Comparison of ENCODE assay signal across 12 cellular contexts in genomic region chr4:168766537-168767316, GRCh38.
DNase-seq lines count a peak whose midpoint lies in the region; ATAC-seq, FAIRE-seq and TF ChIP-seq lines count a peak whose summit lies in the region.
"Had no signal": no experiment of that assay in that cellular context is flagged by ENCODE, and none has a peak within 500 bp of the region (broad histone marks: within the 10 kb centered on the region; RNA-seq: fewer than 3 reads in every experiment).

No MANE protein-coding gene starts in this region.

- no peaks in the 10 kb centered on the region for H3K36me3 Mint-ChIP-seq in activated CD4-positive, alpha-beta T cell treated with anti-CD3 and anti-CD28 coated beads, Interleukin-2, amount 10 ng/mL, durations not matched to agents 7 days and 5 days (ENCODE audit: low read depth)

- POLR2A ChIA-PET in activated CD4-positive, alpha-beta T cell treated with anti-CD3 and anti-CD28 coated beads, Interleukin-2, amount 10 ng/mL, durations not matched to agents 7 days and 5 days (lab: Charles Lee) = no interaction called here

- H3K36me3 ChIP-seq in esophagus squamous epithelium = no peaks in the 10 kb centered on the region

- no peak overlapping the region for H3K4me3 ChIP-seq in esophagus squamous epithelium

- peaks cover 13 to 61% (median 26%) of the 10 kb centered on the region in 3 donors for H3K4me1 ChIP-seq in esophagus squamous epithelium

- H3K27ac ChIP-seq in esophagus squamous epithelium = peak overlapping the region; percentile 50 to 81 (median 73)

- no peak for ATAC-seq in HG03378 (IDR thresholded peaks at IDR 0.05; ENCODE audit: unreplicated experiment)
- ATAC-seq: activated CD8-positive, alpha-beta T cell treated with anti-CD3 and anti-CD28 coated beads, Interleukin-2, amount 10 ng/mL, durations not matched to agents 7 days and 5 days; activated naive CD8-positive, alpha-beta T cell treated with anti-CD3 and anti-CD28 coated beads, Interleukin-2, amount 50 U/mL, for 24 hours had no signal

- no peak for TF ChIP-seq CTCF in esophagus squamous epithelium (IDR thresholded peaks at IDR 0.05)
- no peak for TF ChIP-seq CTCF in D721Med (IDR thresholded peaks at IDR 0.05; ENCODE audit: insufficient read depth, missing control alignments)

- CTCF ChIA-PET in activated CD4-positive, alpha-beta T cell treated with anti-CD3 and anti-CD28 coated beads, Interleukin-2, amount 10 ng/mL, durations not matched to agents 7 days and 5 days (lab: Charles Lee) = interaction anchor here (0.6 kb wide), 1 partner anchor 43 kb away, joined by 3 read pairs; no protein-coding TSS in a partner anchor

- intact Hi-C loops in esophagus squamous epithelium (cut with DNase I) = no loop called here

- H3K9me3 ChIP-seq in esophagus squamous epithelium = no peaks in the 10 kb centered on the region

- no peak overlapping the region for H3K27ac Mint-ChIP-seq in activated CD4-positive, alpha-beta T cell treated with anti-CD3 and anti-CD28 coated beads, Interleukin-2, amount 10 ng/mL, durations not matched to agents 7 days and 5 days
- H3K27ac Mint-ChIP-seq: activated CD8-positive, alpha-beta T cell treated with anti-CD3 and anti-CD28 coated beads, Interleukin-2, amount 10 ng/mL, durations not matched to agents 7 days and 5 days; activated naive CD8-positive, alpha-beta T cell treated with anti-CD3 and anti-CD28 coated beads, Interleukin-2, amount 50 U/mL, for 24 hours had no signal

- 67 to 71% methylated on average over 7 to 9 of the region's 9 CpGs for WGBS in esophagus squamous epithelium, 2 donors

- no peak for TF ChIP-seq POLR2A in esophagus squamous epithelium (IDR thresholded peaks at IDR 0.05)

- H3K4me3 Mint-ChIP-seq in activated CD4-positive, alpha-beta T cell treated with anti-CD3 and anti-CD28 coated beads, Interleukin-2, amount 10 ng/mL, durations not matched to agents 7 days and 5 days = no peak overlapping the region
- H3K4me3 Mint-ChIP-seq: activated CD8-positive, alpha-beta T cell treated with anti-CD3 and anti-CD28 coated beads, Interleukin-2, amount 10 ng/mL, durations not matched to agents 7 days and 5 days; activated naive CD8-positive, alpha-beta T cell treated with anti-CD3 and anti-CD28 coated beads, Interleukin-2, amount 50 U/mL, for 24 hours had no signal

- DNase-seq in A172 (ENCODE audit: low spot score) = peak; percentile 59
- peak; percentile 39 for DNase-seq in NCI-H226
- DNase-seq in esophagus squamous epithelium (lab: John Stamatoyannopoulos, UW) = no peak
- peak; percentile 49 for DNase-seq in myocyte (ENCODE audit: low read depth)
- no peak for DNase-seq in NCI-H446 (lab: John Stamatoyannopoulos, UW)
- no peak for DNase-seq in activated CD4-positive, alpha-beta T cell treated with anti-CD3 and anti-CD28 coated beads, Interleukin-2, amount 10 ng/mL, durations not matched to agents 7 days and 5 days
- DNase-seq in D721Med (ENCODE audit: insufficient read length, low spot score) = no peak
- DNase-seq: activated CD8-positive, alpha-beta T cell treated with anti-CD3 and anti-CD28 coated beads, Interleukin-2, amount 10 ng/mL, durations not matched to agents 7 days and 5 days; activated naive CD8-positive, alpha-beta T cell treated with anti-CD3 and anti-CD28 coated beads, Interleukin-2, amount 50 U/mL, for 24 hours; NCI-H2171 treated with DMSO at 0.1 percent for 48 hours; substantia nigra had no signal

- no peaks in the 10 kb centered on the region for H3K4me1 Mint-ChIP-seq in activated CD4-positive, alpha-beta T cell treated with anti-CD3 and anti-CD28 coated beads, Interleukin-2, amount 10 ng/mL, durations not matched to agents 7 days and 5 days
- H3K4me1 Mint-ChIP-seq: activated naive CD8-positive, alpha-beta T cell treated with anti-CD3 and anti-CD28 coated beads, Interleukin-2, amount 50 U/mL, for 24 hours had no signal

- H3K27me3 Mint-ChIP-seq in activated CD4-positive, alpha-beta T cell treated with anti-CD3 and anti-CD28 coated beads, Interleukin-2, amount 10 ng/mL, durations not matched to agents 7 days and 5 days = peaks cover 14% of the 10 kb centered on the region

- FAIRE-seq in D721Med (lab: Jason Lieb, UNC) = no peak

- H3K27me3 ChIP-seq in esophagus squamous epithelium = no peaks in the 10 kb centered on the region

- no peaks in the 10 kb centered on the region for H3K9me3 Mint-ChIP-seq in activated CD4-positive, alpha-beta T cell treated with anti-CD3 and anti-CD28 coated beads, Interleukin-2, amount 10 ng/mL, durations not matched to agents 7 days and 5 days
- H3K9me3 Mint-ChIP-seq: activated naive CD8-positive, alpha-beta T cell treated with anti-CD3 and anti-CD28 coated beads, Interleukin-2, amount 50 U/mL, for 24 hours had no signal

Comparison
In these comparisons a context has a peak if more than half of its experiments do, and no peak if none do; other contexts are left out.
1. DNase-seq: peak in A172 (single experiment), NCI-H226 (single experiment) and myocyte (single experiment); none in esophagus squamous epithelium (single experiment), NCI-H446 (0 of 2), activated CD4-positive, alpha-beta T cell treated with anti-CD3 and anti-CD28 coated beads, Interleukin-2, amount 10 ng/mL, durations not matched to agents 7 days and 5 days (single experiment) and D721Med (single experiment).